Comparison of ENCODE assay signal across 9 cellular contexts in genomic region chr5:132388244-132389050, GRCh38. TPM values are rescaled to one million over a fixed set of nuclear protein-coding genes. Genes with fewer than 3 reads are reported as not detected.
DNase-seq lines count a peak whose midpoint lies in the region; ATAC-seq and TF ChIP-seq lines count a peak whose summit lies in the region.
"Had no signal": no experiment of that assay in that cellular context is flagged by ENCODE, and none has a peak within 500 bp of the region (broad histone marks: within the 10 kb centered on the region; RNA-seq: fewer than 3 reads in every experiment).

No MANE protein-coding gene starts in this region.

- ATAC-seq in lung (ENCODE audit: insufficient read depth, low FRiP score): peak; percentile 2
- ATAC-seq in upper lobe of left lung (ENCODE audit: low FRiP score in 2 of 2): peak in 1 of 2 donors; percentile 1

- H3K4me3 ChIP-seq in coronary artery: no peak overlapping the region
- no peak overlapping the region for H3K4me3 ChIP-seq in lung
- no peak overlapping the region for H3K4me3 ChIP-seq in upper lobe of left lung

- H3K27ac ChIP-seq in coronary artery (peak overlapping the region; percentile 73 to 89), lung (ENCODE audit: low read depth in 1 of 2, low read length in 1 of 2) (peak overlapping the region; percentile 56 to 98), upper lobe of left lung (peak overlapping the region; percentile 84 to 92 (median 86))
- H3K27ac ChIP-seq: 22Rv1 had no signal

- TF ChIP-seq POLR2A in upper lobe of left lung (IDR thresholded peaks at IDR 0.05): no peak

- peaks cover 6 to 21% of the 10 kb centered on the region in 2 donors for H3K4me1 ChIP-seq in lung (ENCODE audit: control insufficient read depth in 2 of 2, insufficient read depth in 2 of 2, low read length in 2 of 2)
- H3K4me1 ChIP-seq in upper lobe of left lung: peaks cover 41 to 52% (median 46%) of the 10 kb centered on the region in 4 donors

- H3K27me3 ChIP-seq in lung (ENCODE audit: control insufficient read depth, insufficient read depth) (no peaks in the 10 kb centered on the region), upper lobe of left lung (no peaks in the 10 kb centered on the region)

- no peak for TF ChIP-seq EP300 in upper lobe of left lung (IDR thresholded peaks at IDR 0.05)

- 32 to 64% methylated on average over 8 of the region's 8 CpGs for WGBS in lung, 2 donors
- WGBS in upper lobe of left lung, 2 donors: 30 to 42% methylated on average over 8 of the region's 8 CpGs

- H3K36me3 ChIP-seq in lung (ENCODE audit: control insufficient read depth in 2 of 2, insufficient read depth in 2 of 2, low read length in 2 of 2) (peaks cover 11 to 12% of the 10 kb centered on the region in 2 donors), upper lobe of left lung (peaks cover 0 to 16% (median 11%) of the 10 kb centered on the region in 4 donors)

- H3K9me3 ChIP-seq in lung (ENCODE audit: control insufficient read depth in 2 of 2, insufficient read depth in 1 of 2, low read length in 1 of 2): no peaks in the 10 kb centered on the region
- H3K9me3 ChIP-seq in upper lobe of left lung: no peaks in the 10 kb centered on the region

- DNase-seq in SIG-M5 treated with dmso at 0.1 percent for 504 hours (lab: John Stamatoyannopoulos, UW; ENCODE audit: unreplicated experiment) (peak; percentile 25), SIG-M5 (lab: John Stamatoyannopoulos, UW) (no peak), coronary artery (ENCODE audit: low spot score) (peak; percentile 72), lung (ENCODE audit: low spot score) (no peak), upper lobe of left lung (no peak), occipital lobe (lab: John Stamatoyannopoulos, UW) (no peak), NAMALWA (ENCODE audit: low spot score) (no peak), cerebellum (ENCODE audit: low spot score) (no peak)

- TF ChIP-seq CTCF in coronary artery (IDR thresholded peaks at IDR 0.05) (no peak), lung (IDR thresholded peaks at IDR 0.05; ENCODE audit: control extremely low read depth, extremely low read depth) (no peak), upper lobe of left lung (IDR thresholded peaks at IDR 0.05) (no peak)

RNA-seq across cellular contexts. Expression of gene SLC22A5, which starts 18.9 kb away (rescaled TPM):
- total RNA-seq in lung (10 to 100 TPM in 1 of 2 donors, 1 to 10 TPM in 1; 8.5 to 12.7 TPM), upper lobe of left lung (10 to 100 TPM in 4 of 6 donors, 1 to 10 TPM in 2; 7.9 to 22.0 (median 12.7) TPM), occipital lobe (10.5 TPM), cerebellum (10.4 TPM)
- 1 to 10 TPM; 4.6 to 7.2 TPM for polyA plus RNA-seq in lung

Comparison
In these comparisons a context has a peak if more than half of its experiments do, and no peak if none do; other contexts are left out.
1. DNase-seq: peak in SIG-M5 treated with dmso at 0.1 percent for 504 hours (single experiment) and coronary artery (single experiment); none in SIG-M5 (single experiment), lung (single experiment), upper lobe of left lung (0 of 2), occipital lobe (single experiment), NAMALWA (single experiment) and cerebellum (single experiment).
2. Peak in every context shown above with its lines, with median percentiles within 50 percentile points of each other: H3K27ac ChIP-seq.